35 cellular contexts compared by ENCODE assay signal in genomic region chr1:38277646-38278045, GRCh38.
"Had no signal": no experiment of that assay in that cellular context is flagged by ENCODE, and none has a peak within 500 bp of the region (broad histone marks: within the 10 kb centered on the region; RNA-seq: fewer than 3 reads in every experiment).

No MANE protein-coding gene starts in this region.

- DNase-seq: Karpas-422, Kasumi-1, KG1, MG63, MM.1S, MV-4-11, NCI-H1048, NCI-H1092, NCI-H1092 treated with DMSO at 0.1 percent for 48 hours, NCI-H1105, NCI-H1105 treated with DMSO at 0.1 percent for 48 hours, NCI-H1417, NCI-H1417 treated with DMSO at 0.1 percent for 48 hours, NCI-H1436, NCI-H1436 treated with DMSO at 0.1 percent for 48 hours, NCI-H146, NCI-H1694, NCI-H1694 treated with DMSO at 0.1 percent for 48 hours, NCI-H187, NCI-H187 treated with DMSO at 0.1 percent for 48 hours, NCI-H1930, NCI-H2029, NCI-H2029 treated with DMSO at 0.1 percent for 48 hours, NCI-H2081, NCI-H2107, NCI-H2171, NCI-H2171 treated with DMSO at 0.1 percent for 48 hours, NCI-H2227 treated with DMSO at 0.1 percent for 48 hours, NCI-H226, NCI-H345, NCI-H446, NCI-H446 treated with DMSO at 0.1 percent for 48 hours, NCI-H510A, NCI-H510A treated with DMSO at 0.1 percent for 48 hours had no signal

- H3K9ac ChIP-seq: KMS-11 had no signal

- H3K36me3 ChIP-seq: MG63 had no signal

- H3K27me3 ChIP-seq: MG63 had no signal

- H3K4me2 ChIP-seq: KMS-11 had no signal

- H3K27ac ChIP-seq: KMS-11 had no signal

- H3K4me3 ChIP-seq: MG63 had no signal

- H3K9me3 ChIP-seq: MG63 had no signal
